Comparison of ENCODE assay signal across 10 cellular contexts in the genomic region with DNA sequence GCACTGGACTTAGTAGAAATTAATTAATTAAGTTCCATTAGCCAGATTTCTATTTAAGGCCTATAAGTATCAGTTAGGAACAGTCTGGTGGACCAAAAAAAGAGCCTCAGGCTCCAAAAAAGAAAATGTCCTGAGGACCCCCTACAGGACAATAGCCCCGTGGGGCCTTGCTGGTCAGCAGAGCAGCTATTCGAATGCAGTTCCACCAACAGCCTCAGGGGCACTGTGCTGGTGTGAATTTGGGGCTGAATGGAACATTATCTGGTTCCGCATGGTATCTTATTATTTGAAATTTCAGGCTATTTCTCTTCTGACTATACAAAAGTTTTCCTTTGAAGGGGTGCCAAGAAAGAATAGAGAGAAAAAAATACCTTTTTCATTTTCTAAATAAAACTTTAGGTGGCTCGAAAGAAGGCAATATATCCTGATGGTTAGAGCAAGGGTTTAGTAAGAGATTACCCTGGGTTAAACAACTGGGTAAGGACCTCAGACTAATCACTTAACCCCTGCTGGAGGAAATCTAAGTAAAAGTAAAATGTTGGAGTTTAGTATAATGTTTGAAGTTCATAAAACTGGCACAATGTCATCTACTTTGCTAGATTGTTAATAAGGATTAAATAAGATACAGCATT.
DNase-seq lines count a peak whose midpoint lies in the region; ATAC-seq and TF ChIP-seq lines count a peak whose summit lies in the region.
"Had no signal": no experiment of that assay in that cellular context is flagged by ENCODE, and none has a peak within 500 bp of the region (broad histone marks: within the 10 kb centered on the region; RNA-seq: fewer than 3 reads in every experiment).

No MANE protein-coding gene starts in this region.

- no peaks in the 10 kb centered on the region for H3K4me1 Mint-ChIP-seq in CD14-positive monocyte
- peaks cover 22% of the 10 kb centered on the region for H3K4me1 Mint-ChIP-seq in activated T-helper 17 cell treated with anti-CD3 and anti-CD28 coated beads, Interleukin-2, amount 50 U/mL, for 72 hours

- H3K9me2 ChIP-seq in HCT116 (ENCODE audit: insufficient read depth), result no peaks in the 10 kb centered on the region

- H3K27ac ChIP-seq in HCT116 (ENCODE audit: low read depth, low read length), result no peak overlapping the region
- no peak overlapping the region for H3K27ac ChIP-seq in WERI-Rb-1
- no peak overlapping the region for H3K27ac ChIP-seq in right lobe of liver
- H3K27ac ChIP-seq in uterus, result no peak overlapping the region

- DNase-seq in CD14-positive monocyte (ENCODE audit: low spot score), result no peak
- peak; percentile 7 for DNase-seq in HCT116 (ENCODE audit: low read depth, low spot score)
- peak; percentile 58 for DNase-seq in WERI-Rb-1
- DNase-seq in right lobe of liver, result no peak
- no peak for DNase-seq in uterus
- no peak for DNase-seq in NCI-H187 treated with DMSO at 0.1 percent for 48 hours (lab: John Stamatoyannopoulos, UW)
- DNase-seq: NCI-H1048; stimulated activated naive CD4-positive, alpha-beta T cell had no signal

- BruUV-seq in HCT116 (replicated peaks; lab: Mats Ljungman, UMichigan), result no TSS peak

- peaks cover 2 to 9% of the 10 kb centered on the region in 2 experiments; a peak in 2 of 4 replicates for H3K4me1 ChIP-seq in HCT116 (ENCODE audit: control insufficient read depth in 1 of 2, insufficient read depth in 2 of 2, low read length in 2 of 2)
- H3K4me1 ChIP-seq in right lobe of liver, result no peaks in the 10 kb centered on the region
- H3K4me1 ChIP-seq in uterus, result no peaks in the 10 kb centered on the region

- H3K36me3 ChIP-seq in HCT116 (ENCODE audit: control insufficient read depth in 1 of 2, insufficient read depth in 2 of 2, low read length in 2 of 2), result no peaks in the 10 kb centered on the region
- no peaks in the 10 kb centered on the region for H3K36me3 ChIP-seq in WERI-Rb-1
- no peaks in the 10 kb centered on the region for H3K36me3 ChIP-seq in right lobe of liver
- no peaks in the 10 kb centered on the region for H3K36me3 ChIP-seq in uterus

- H3K9me3 Mint-ChIP-seq in CD14-positive monocyte, result peaks cover 0 to 2% (median 0%) of the 10 kb centered on the region in 7 donors
- H3K9me3 Mint-ChIP-seq in activated T-helper 17 cell treated with anti-CD3 and anti-CD28 coated beads, Interleukin-2, amount 50 U/mL, for 72 hours, result no peaks in the 10 kb centered on the region

- H3K9me3 ChIP-seq in HCT116 (ENCODE audit: control insufficient read depth in 1 of 2, insufficient read depth in 1 of 2, low read depth in 1 of 2, low read length in 2 of 2), result no peaks in the 10 kb centered on the region
- H3K9me3 ChIP-seq in WERI-Rb-1 (ENCODE audit: severe bottlenecking), result no peaks in the 10 kb centered on the region
- no peaks in the 10 kb centered on the region for H3K9me3 ChIP-seq in right lobe of liver
- H3K9me3 ChIP-seq in uterus, result no peaks in the 10 kb centered on the region

- TF ChIP-seq CTCF in CD14-positive monocyte (IDR thresholded peaks at IDR 0.05) (peak; percentile 54), HCT116 (IDR thresholded peaks at IDR 0.05 in 2 of 3, conservative IDR thresholded peaks at IDR 0.05 in 1 of 3; ENCODE audit: borderline replicate concordance in 1 of 3, insufficient read depth in 1 of 3, low read depth in 2 of 3, low read length in 2 of 3) (peak in 2 of 3 experiments; percentile 72 to 77; a peak in 4 of 6 replicates), WERI-Rb-1 (IDR thresholded peaks at IDR 0.05; ENCODE audit: low read depth, low read length) (peak; percentile 72), right lobe of liver (IDR thresholded peaks at IDR 0.05) (peak in 3 of 4 donors; percentile 5 to 27 (median 12)), uterus (IDR thresholded peaks at IDR 0.05) (no peak)

- RAD21 ChIA-PET in HCT116 (lab: Charles Lee; ENCODE audit: low non-redundant PET in 1 of 2, low total read pairs in 2 of 2, uncharacterized antibody in 2 of 2, unreplicated experiment in 2 of 2), result no interaction called here

- no peaks in the 10 kb centered on the region for H3K36me3 Mint-ChIP-seq in CD14-positive monocyte
- H3K36me3 Mint-ChIP-seq in activated T-helper 17 cell treated with anti-CD3 and anti-CD28 coated beads, Interleukin-2, amount 50 U/mL, for 72 hours (ENCODE audit: low read depth), result no peaks in the 10 kb centered on the region

- CTCF ChIA-PET in HCT116 (lab: Charles Lee), result interaction anchor here (0.6 to 1.6 kb wide), 8 partner anchors 8 to 250 kb away, joined by 3 to 4 read pairs (median 4); no protein-coding TSS in a partner anchor

- POLR2A ChIA-PET in HCT116 (lab: Charles Lee), result no interaction called here

- no peak overlapping the region for H3K4me3 Mint-ChIP-seq in CD14-positive monocyte
- H3K4me3 Mint-ChIP-seq in activated T-helper 17 cell treated with anti-CD3 and anti-CD28 coated beads, Interleukin-2, amount 50 U/mL, for 72 hours, result no peak overlapping the region

- H3K27me3 Mint-ChIP-seq in CD14-positive monocyte (ENCODE audit: low read depth in 3 of 3), result peaks cover 0 to 1% (median 0%) of the 10 kb centered on the region in 3 donors
- H3K27me3 Mint-ChIP-seq in activated T-helper 17 cell treated with anti-CD3 and anti-CD28 coated beads, Interleukin-2, amount 50 U/mL, for 72 hours, result no peaks in the 10 kb centered on the region

- no peak overlapping the region for H2AFZ ChIP-seq in HCT116 (ENCODE audit: low read depth, low read length, poor library complexity, severe bottlenecking)

- H3K27ac Mint-ChIP-seq in CD14-positive monocyte, result no peak overlapping the region
- H3K27ac Mint-ChIP-seq in activated T-helper 17 cell treated with anti-CD3 and anti-CD28 coated beads, Interleukin-2, amount 50 U/mL, for 72 hours, result no peak overlapping the region

- TF ChIP-seq POLR2A in HCT116 (IDR thresholded peaks at IDR 0.05; ENCODE audit: borderline replicate concordance, extremely low read depth, insufficient read depth, insufficient read length), result no peak
- TF ChIP-seq POLR2A in right lobe of liver (IDR thresholded peaks at IDR 0.05), result no peak
- no peak for TF ChIP-seq POLR2A in uterus (IDR thresholded peaks at IDR 0.05)

- TF ChIP-seq RAD21 in HCT116 (IDR thresholded peaks at IDR 0.05; ENCODE audit: low read depth), result no peak

- intact Hi-C loops in CD14-positive monocyte (cut with micrococcal nuclease) (no loop called here), HCT116 (cut with micrococcal nuclease) (no loop called here), right lobe of liver (cut with DNase I) (no loop called here), uterus (cut with DNase I; ENCODE audit: low total_unique reads) (no loop called here)

- H3K4me3 ChIP-seq in HCT116 (replicated peaks in 1 of 2; ENCODE audit: low read depth in 1 of 2, low read length in 2 of 2) (no peak overlapping the region), WERI-Rb-1 (ENCODE audit: low read depth, low read length) (no peak overlapping the region), right lobe of liver (no peak overlapping the region), uterus (no peak overlapping the region)

- H3K9ac ChIP-seq in HCT116 (ENCODE audit: low read length), result no peak overlapping the region

- H4K20me1 ChIP-seq in HCT116 (ENCODE audit: insufficient read depth), result no peaks in the 10 kb centered on the region

- WGBS in right lobe of liver (ENCODE audit: insufficient coverage, low coverage, low lambda C conversion rate, missing lambda C conversion rate), result 100% methylated on average over 2 of the region's 4 CpGs

- no peak overlapping the region for H3K4me2 ChIP-seq in HCT116 (ENCODE audit: low read length)

- H3K27me3 ChIP-seq in HCT116 (ENCODE audit: insufficient read depth, low read length) (no peaks in the 10 kb centered on the region), WERI-Rb-1 (ENCODE audit: insufficient read depth, low read depth, severe bottlenecking) (no peaks in the 10 kb centered on the region), right lobe of liver (no peaks in the 10 kb centered on the region), uterus (no peaks in the 10 kb centered on the region)

- ATAC-seq in HCT116 (peak; percentile 91), right lobe of liver (no peak), GM21717 (IDR thresholded peaks at IDR 0.05; ENCODE audit: unreplicated experiment) (no peak)
- ATAC-seq in activated T-helper 17 cell treated with anti-CD3 and anti-CD28 coated beads, Interleukin-2, amount 50 U/mL, for 72 hours (replicated peaks), result no peak

- no peaks in the 10 kb centered on the region for H3K79me2 ChIP-seq in HCT116 (ENCODE audit: insufficient read depth, low read length)

TF ChIP-seq in HCT116, 20 proteins besides CTCF, POLR2A, EP300 and RAD21 (continues in another document):
- TF ChIP-seq SP1 (IDR thresholded peaks at IDR 0.05; ENCODE audit: low read depth) (no peak), JUND (IDR thresholded peaks at IDR 0.05) (no peak), TCF7L2 (IDR thresholded peaks at IDR 0.05; ENCODE audit: borderline replicate concordance, extremely low read depth, insufficient read depth, insufficient read length) (no peak), ELF1 (IDR thresholded peaks at IDR 0.05; ENCODE audit: borderline replicate concordance, low read depth) (no peak), CBX3 (IDR thresholded peaks at IDR 0.05; ENCODE audit: low read depth) (no peak), SIN3A (IDR thresholded peaks at IDR 0.05; ENCODE audit: low read depth) (no peak), SRF (IDR thresholded peaks at IDR 0.05; ENCODE audit: low read depth) (no peak), FOSL1 (IDR thresholded peaks at IDR 0.05; ENCODE audit: low read depth) (no peak), EZH2phosphoT487 (IDR thresholded peaks at IDR 0.05; ENCODE audit: borderline replicate concordance) (no peak), ZFX (IDR thresholded peaks at IDR 0.05) (no peak), EGR1 (IDR thresholded peaks at IDR 0.05; ENCODE audit: low read depth) (no peak)
- TF ChIP-seq, protein P1, sequence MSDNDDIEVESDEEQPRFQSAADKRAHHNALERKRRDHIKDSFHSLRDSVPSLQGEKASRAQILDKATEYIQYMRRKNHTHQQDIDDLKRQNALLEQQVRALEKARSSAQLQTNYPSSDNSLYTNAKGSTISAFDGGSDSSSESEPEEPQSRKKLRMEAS (IDR thresholded peaks at IDR 0.05), result no peak
- TF ChIP-seq, protein P2, sequence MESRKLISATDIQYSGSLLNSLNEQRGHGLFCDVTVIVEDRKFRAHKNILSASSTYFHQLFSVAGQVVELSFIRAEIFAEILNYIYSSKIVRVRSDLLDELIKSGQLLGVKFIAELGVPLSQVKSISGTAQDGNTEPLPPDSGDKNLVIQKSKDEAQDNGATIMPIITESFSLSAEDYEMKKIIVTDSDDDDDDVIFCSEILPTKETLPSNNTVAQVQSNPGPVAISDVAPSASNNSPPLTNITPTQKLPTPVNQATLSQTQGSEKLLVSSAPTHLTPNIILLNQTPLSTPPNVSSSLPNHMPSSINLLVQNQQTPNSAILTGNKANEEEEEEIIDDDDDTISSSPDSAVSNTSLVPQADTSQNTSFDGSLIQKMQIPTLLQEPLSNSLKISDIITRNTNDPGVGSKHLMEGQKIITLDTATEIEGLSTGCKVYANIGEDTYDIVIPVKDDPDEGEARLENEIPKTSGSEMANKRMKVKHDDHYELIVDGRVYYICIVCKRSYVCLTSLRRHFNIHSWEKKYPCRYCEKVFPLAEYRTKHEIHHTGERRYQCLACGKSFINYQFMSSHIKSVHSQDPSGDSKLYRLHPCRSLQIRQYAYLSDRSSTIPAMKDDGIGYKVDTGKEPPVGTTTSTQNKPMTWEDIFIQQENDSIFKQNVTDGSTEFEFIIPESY (IDR thresholded peaks at IDR 0.05; ENCODE audit: extremely low read depth, insufficient replicate concordance, low read length), result no peak

Comparison
In these comparisons a context has a peak if more than half of its experiments do, and no peak if none do; other contexts are left out.
1. DNase-seq: peak in HCT116 (single experiment) and WERI-Rb-1 (single experiment); none in CD14-positive monocyte (single experiment), right lobe of liver (0 of 3), uterus (0 of 2) and NCI-H187 treated with DMSO at 0.1 percent for 48 hours (single experiment).
2. CTCF ChIP-seq: peak in CD14-positive monocyte (single experiment), HCT116 (2 of 3), WERI-Rb-1 (single experiment) and right lobe of liver (3 of 4); none in uterus (0 of 4).